16 cellular contexts compared by ENCODE assay signal in genomic region chr18:67215686-67216085, GRCh38.
DNase-seq lines count a peak whose midpoint lies in the region; ATAC-seq and TF ChIP-seq lines count a peak whose summit lies in the region.
"Had no signal": no experiment of that assay in that cellular context is flagged by ENCODE, and none has a peak within 500 bp of the region (broad histone marks: within the 10 kb centered on the region; RNA-seq: fewer than 3 reads in every experiment).

No MANE protein-coding gene starts in this region.

- no peak overlapping the region for H3K27ac ChIP-seq in gastroesophageal sphincter
- H3K27ac ChIP-seq in upper lobe of right lung = no peak overlapping the region

- peak; percentile 16 for ATAC-seq in gastroesophageal sphincter
- peak; percentile 15 for ATAC-seq in upper lobe of right lung
- ATAC-seq: GM23338, HCT116 had no signal

- H3K4me1 Mint-ChIP-seq in chondrocyte (ENCODE audit: low read depth) = peaks cover 24% of the 10 kb centered on the region
- H3K4me1 Mint-ChIP-seq: CD4-positive, alpha-beta memory T cell; GM23338 had no signal

- TF ChIP-seq POLR2A in gastroesophageal sphincter (IDR thresholded peaks at IDR 0.05) = no peak

- H3K4me3 ChIP-seq in gastroesophageal sphincter (no peak overlapping the region), upper lobe of right lung (no peak overlapping the region)
- H3K4me3 ChIP-seq: GM23338 had no signal

- H3K36me3 ChIP-seq in gastroesophageal sphincter (no peaks in the 10 kb centered on the region), upper lobe of right lung (no peaks in the 10 kb centered on the region)

- DNase-seq in chondrocyte (ENCODE audit: low spot score) (peak; percentile 85), posterior vena cava (ENCODE audit: low spot score) (peak; percentile 68), upper lobe of right lung (no peak), kidney tubule cell (ENCODE audit: low spot score) (no peak), NCI-H187 treated with DMSO at 0.1 percent for 48 hours (lab: John Stamatoyannopoulos, UW) (no peak)
- DNase-seq: C1 segment of cervical spinal cord; Calu3; CD4-positive, alpha-beta memory T cell; COR-L47; DMS53; DMS79 treated with DMSO at 0.1 percent for 48 hours; GF-D8; H9 had no signal

- no peaks in the 10 kb centered on the region for H3K36me3 Mint-ChIP-seq in chondrocyte (ENCODE audit: low read depth)
- H3K36me3 Mint-ChIP-seq: CD4-positive, alpha-beta memory T cell had no signal

- no peak overlapping the region for H3K4me3 Mint-ChIP-seq in chondrocyte (ENCODE audit: unreplicated experiment)
- H3K4me3 Mint-ChIP-seq: CD4-positive, alpha-beta memory T cell; GM23338; H9 had no signal

- peaks cover 13% of the 10 kb centered on the region for H3K27me3 ChIP-seq in gastroesophageal sphincter
- H3K27me3 ChIP-seq in upper lobe of right lung = no peaks in the 10 kb centered on the region

- TF ChIP-seq EP300 in gastroesophageal sphincter (IDR thresholded peaks at IDR 0.05) = no peak

- peaks cover 2% of the 10 kb centered on the region for H3K9me3 Mint-ChIP-seq in chondrocyte (ENCODE audit: low read depth)
- H3K9me3 Mint-ChIP-seq: CD4-positive, alpha-beta memory T cell; GM23338; H9 had no signal

- 84 to 93% methylated on average over 2 to 7 of the region's 25 CpGs for WGBS in gastroesophageal sphincter (ENCODE audit: low coverage in 1 of 2), 2 donors

- H3K27ac Mint-ChIP-seq in chondrocyte (ENCODE audit: unreplicated experiment) = no peak overlapping the region
- H3K27ac Mint-ChIP-seq: CD4-positive, alpha-beta memory T cell had no signal

- no peaks in the 10 kb centered on the region for H3K27me3 Mint-ChIP-seq in chondrocyte (ENCODE audit: low read depth)

- TF ChIP-seq CTCF in chondrocyte (IDR thresholded peaks at IDR 0.05) (no peak), gastroesophageal sphincter (IDR thresholded peaks at IDR 0.05) (no peak), upper lobe of right lung (IDR thresholded peaks at IDR 0.05) (no peak)

- H3K4me1 ChIP-seq in gastroesophageal sphincter (no peaks in the 10 kb centered on the region), upper lobe of right lung (no peaks in the 10 kb centered on the region)

- H3K9me3 ChIP-seq in gastroesophageal sphincter = no peaks in the 10 kb centered on the region
- no peaks in the 10 kb centered on the region for H3K9me3 ChIP-seq in upper lobe of right lung

- intact Hi-C loops in posterior vena cava (cut with DNase I) = loop anchor here (5.0 to 10.0 kb wide), 2 partner anchors 1447 to 1449 kb away; no protein-coding TSS in a partner anchor
- intact Hi-C loops in upper lobe of right lung (cut with DNase I) = no loop called here

Comparison
In these comparisons a context has a peak if more than half of its experiments do, and no peak if none do; other contexts are left out.
1. DNase-seq: peak in chondrocyte (single experiment) and posterior vena cava (single experiment); none in upper lobe of right lung (single experiment), kidney tubule cell (single experiment) and NCI-H187 treated with DMSO at 0.1 percent for 48 hours (single experiment).